In genomic region chr7:158274996-158275395, GRCh38 we compare ENCODE assay signal across 12 cellular contexts.
"Had no signal": no experiment of that assay in that cellular context is flagged by ENCODE, and none has a peak within 500 bp of the region (broad histone marks: within the 10 kb centered on the region; RNA-seq: fewer than 3 reads in every experiment).

No MANE protein-coding gene starts in this region.

- DNase-seq: activated CD4-positive, alpha-beta T cell treated with anti-CD3 and anti-CD28 coated beads for 4 hours; activated CD8-positive, alpha-beta memory T cell treated with anti-CD3 and anti-CD28 coated beads for 24 hours; activated naive CD4-positive, alpha-beta T cell treated with anti-CD3 and anti-CD28 coated beads, Interleukin-2, amount 10 ng/mL, durations not matched to agents 7 days and 5 days; dermis blood vessel endothelial cell; lower lobe of right lung; midbrain; nucleus accumbens; stimulated activated CD4-positive, alpha-beta T cell treated with anti-CD3 and anti-CD28 coated beads, Interleukin-12 subunit alpha, Interleukin-12 subunit beta, amount 100 ng/mL, for 4 hours; stimulated activated naive CD4-positive, alpha-beta T cell; substantia nigra had no signal

- ATAC-seq: body of pancreas, lower lobe of right lung, psoas muscle had no signal
